Comparison of ENCODE assay signal across 25 cellular contexts in the genomic region with DNA sequence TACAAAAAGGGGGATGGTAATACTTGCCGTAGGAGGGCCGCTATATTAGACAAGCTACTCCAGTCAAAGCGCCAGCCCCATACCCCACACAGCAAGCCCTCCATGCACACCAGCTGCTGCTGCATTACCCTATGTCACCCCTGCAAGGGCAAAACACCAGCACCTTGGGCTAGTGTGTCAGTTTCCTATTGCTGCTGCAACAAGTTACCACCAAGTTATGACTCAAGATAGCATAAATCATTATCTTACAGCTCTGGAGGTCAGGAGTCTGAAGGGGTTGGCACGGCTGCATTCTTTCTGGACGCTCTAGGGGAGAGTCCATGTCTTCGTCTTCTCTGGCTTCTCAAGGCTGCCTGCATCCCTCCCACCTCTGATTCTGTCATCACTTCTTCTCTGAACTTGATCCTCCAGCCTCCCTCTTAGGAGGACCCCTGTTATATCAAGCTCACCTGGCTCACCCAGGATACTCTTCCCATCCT.
"Had no signal": no experiment of that assay in that cellular context is flagged by ENCODE, and none has a peak within 500 bp of the region (broad histone marks: within the 10 kb centered on the region; RNA-seq: fewer than 3 reads in every experiment).

No MANE protein-coding gene starts in this region.

- H3K9me3 ChIP-seq: esophagus squamous epithelium, pancreas, suprapubic skin, thyroid gland, uterus had no signal

- DNase-seq: effector memory CD8-positive, alpha-beta T cell; esophagus squamous epithelium; head of caudate nucleus; kidney; left colon; left ventricle myocardium superior; mesendoderm; naive B cell; occipital lobe; pancreas; right cardiac atrium; stimulated activated CD4-positive, alpha-beta T cell treated with anti-CD3 and anti-CD28 coated beads, Interleukin-4, amount 100 ng/mL, for 1 hour; stimulated activated CD8-positive, alpha-beta memory T cell treated with anti-CD3 and anti-CD28 coated beads, Interleukin-4, amount 100 ng/mL, for 48 hours; stimulated activated naive CD8-positive, alpha-beta T cell treated with anti-CD3 and anti-CD28 coated beads, Interleukin-15, Interleukin-2, amounts not matched to agents 100 U/mL and 50 U/mL, for 24 hours; thyroid gland; uterus had no signal

- H3K27ac ChIP-seq: esophagus squamous epithelium, foreskin keratinocyte, hepatocyte, pancreas, suprapubic skin, thyroid gland, uterus had no signal

- H3K27me3 ChIP-seq: esophagus squamous epithelium, hepatocyte, pancreas, suprapubic skin, thyroid gland, uterus had no signal

- H3K27ac Mint-ChIP-seq: dendritic cell treated with granulocyte-macrophage colony-stimulating factor and Interleukin-4, amounts not matched to agents 40 ng/mL and 50 ng/mL, for 4 days; effector memory CD8-positive, alpha-beta T cell; naive B cell; nephron; progenitor cell of endocrine pancreas; stimulated activated effector memory CD8-positive, alpha-beta T cell treated with anti-CD3 and anti-CD28 coated beads, Interleukin-12 subunit alpha, Interleukin-12 subunit beta, amount 100 ng/mL, for 72 hours; type B pancreatic cell had no signal

- H3K4me1 Mint-ChIP-seq: naive B cell; stimulated activated effector memory CD8-positive, alpha-beta T cell treated with anti-CD3 and anti-CD28 coated beads, Interleukin-12 subunit alpha, Interleukin-12 subunit beta, amount 100 ng/mL, for 72 hours had no signal

- H3K36me3 Mint-ChIP-seq: naive B cell; stimulated activated effector memory CD8-positive, alpha-beta T cell treated with anti-CD3 and anti-CD28 coated beads, Interleukin-12 subunit alpha, Interleukin-12 subunit beta, amount 100 ng/mL, for 72 hours had no signal

- H3K9me3 Mint-ChIP-seq: dendritic cell treated with granulocyte-macrophage colony-stimulating factor and Interleukin-4, amounts not matched to agents 40 ng/mL and 50 ng/mL, for 4 days; effector memory CD8-positive, alpha-beta T cell; naive B cell; nephron; stimulated activated effector memory CD8-positive, alpha-beta T cell treated with anti-CD3 and anti-CD28 coated beads, Interleukin-12 subunit alpha, Interleukin-12 subunit beta, amount 100 ng/mL, for 72 hours; type B pancreatic cell had no signal

- H3K36me3 ChIP-seq: suprapubic skin, uterus had no signal

- H3K4me3 Mint-ChIP-seq: dendritic cell treated with granulocyte-macrophage colony-stimulating factor and Interleukin-4, amounts not matched to agents 40 ng/mL and 50 ng/mL, for 4 days; effector memory CD8-positive, alpha-beta T cell; naive B cell; nephron; stimulated activated effector memory CD8-positive, alpha-beta T cell treated with anti-CD3 and anti-CD28 coated beads, Interleukin-12 subunit alpha, Interleukin-12 subunit beta, amount 100 ng/mL, for 72 hours; type B pancreatic cell had no signal

- H3K4me1 ChIP-seq: esophagus squamous epithelium, foreskin keratinocyte, suprapubic skin, uterus had no signal

- ATAC-seq: effector memory CD8-positive, alpha-beta T cell; foreskin keratinocyte; left colon; left ventricle myocardium superior; pancreas; right cardiac atrium; stimulated activated effector memory CD8-positive, alpha-beta T cell treated with anti-CD3 and anti-CD28 coated beads, Interleukin-12 subunit alpha, Interleukin-12 subunit beta, amount 100 ng/mL, for 72 hours; stimulated activated naive CD8-positive, alpha-beta T cell treated with anti-CD3 and anti-CD28 coated beads, Interleukin-15, Interleukin-2, amounts not matched to agents 100 U/mL and 50 U/mL, for 24 hours had no signal

- H3K4me3 ChIP-seq: esophagus squamous epithelium, hepatocyte, pancreas, smooth muscle cell, suprapubic skin, thyroid gland, uterus had no signal

- H3K27me3 Mint-ChIP-seq: dendritic cell treated with granulocyte-macrophage colony-stimulating factor and Interleukin-4, amounts not matched to agents 40 ng/mL and 50 ng/mL, for 4 days; type B pancreatic cell had no signal
